In the genomic region with DNA sequence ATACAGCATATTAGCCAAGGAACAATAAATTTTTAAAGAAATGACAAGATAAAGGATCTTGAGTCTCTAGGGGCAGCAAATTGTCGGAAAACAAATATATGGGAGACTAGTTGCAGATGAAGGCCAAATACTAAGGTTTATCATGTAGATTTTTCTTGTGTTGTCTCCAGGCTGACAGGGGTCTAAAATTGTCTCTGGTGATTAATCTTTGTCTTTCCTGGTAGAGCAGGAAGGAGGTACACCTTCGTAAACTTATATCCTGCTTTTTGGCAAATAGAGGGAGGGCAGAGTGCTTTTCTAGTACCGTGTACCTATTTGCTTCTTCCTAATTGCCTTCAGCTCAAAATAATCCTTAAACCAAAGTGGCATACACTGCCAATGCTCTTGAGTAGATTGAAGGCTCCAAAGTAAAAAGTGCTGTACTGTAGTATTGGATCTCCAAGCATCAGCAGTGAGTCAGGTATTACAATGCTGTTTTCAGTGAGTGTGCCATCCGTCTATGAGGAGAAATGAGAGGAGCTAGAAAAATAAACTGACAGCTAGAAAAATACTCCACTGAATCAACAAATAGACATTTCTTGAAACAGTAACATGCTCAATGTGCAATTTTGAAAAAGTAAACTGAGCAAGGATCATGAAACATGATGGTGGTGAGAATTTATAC, we compare ENCODE assay signal across 14 cellular contexts. TPM values are rescaled to one million over a fixed set of nuclear protein-coding genes. Genes with fewer than 3 reads are reported as not detected.
DNase-seq lines count a peak whose midpoint lies in the region; ATAC-seq and TF ChIP-seq lines count a peak whose summit lies in the region.
"Had no signal": no experiment of that assay in that cellular context is flagged by ENCODE, and none has a peak within 500 bp of the region (broad histone marks: within the 10 kb centered on the region; RNA-seq: fewer than 3 reads in every experiment).

No MANE protein-coding gene starts in this region.

- H3K27ac ChIP-seq in DND-41 (ENCODE audit: low read length) = no peak overlapping the region
- H3K27ac ChIP-seq in HUES64 (ENCODE audit: low read depth, low read length) = peak overlapping the region; percentile 71; the same call in 1 of the 2 replicates

- no peaks in the 10 kb centered on the region for H3K9me3 Mint-ChIP-seq in brain
- no peaks in the 10 kb centered on the region for H3K9me3 Mint-ChIP-seq in mesothelial cell of epicardium
- H3K9me3 Mint-ChIP-seq: naive thymus-derived CD8-positive, alpha-beta T cell had no signal

- H3K27ac Mint-ChIP-seq in brain (peak overlapping the region in 3 of 5 experiments; percentile 97 to 98 (median 98)), mesothelial cell of epicardium (peak overlapping the region; percentile 94)

- H4K20me1 ChIP-seq in DND-41 (ENCODE audit: insufficient read depth, low read length) = no peaks in the 10 kb centered on the region

- H3K4me1 Mint-ChIP-seq in brain = peaks cover 16% of the 10 kb centered on the region
- H3K4me1 Mint-ChIP-seq in mesothelial cell of epicardium = peaks cover 44% of the 10 kb centered on the region

- WGBS in HUES64 = 95% methylated on average over 4 of the region's 4 CpGs

- H2AFZ ChIP-seq in DND-41 (ENCODE audit: low read depth, low read length) = peak overlapping the region; percentile 97; the same call in 1 of the 2 replicates

- H3K79me2 ChIP-seq in DND-41 (ENCODE audit: insufficient read depth, low read length) = peaks cover 21% of the 10 kb centered on the region

- H3K4me1 ChIP-seq in DND-41 (ENCODE audit: insufficient read depth, low read length) (peaks cover 29% of the 10 kb centered on the region), HUES64 (ENCODE audit: insufficient read depth, low read length) (peaks cover 37% of the 10 kb centered on the region)

- H3K27me3 ChIP-seq in DND-41 (ENCODE audit: insufficient read depth, low read length, poor library complexity) (no peaks in the 10 kb centered on the region), HUES64 (ENCODE audit: insufficient read depth, low read length) (no peaks in the 10 kb centered on the region)
- H3K27me3 ChIP-seq: ascending aorta had no signal

- H3K9ac ChIP-seq in DND-41 (ENCODE audit: low read depth, low read length) (no peak overlapping the region), HUES64 (ENCODE audit: low read depth, low read length) (no peak overlapping the region)

- H3K9me3 ChIP-seq in DND-41 (ENCODE audit: insufficient read depth, low read length, severe bottlenecking) (no peaks in the 10 kb centered on the region), HUES64 (ENCODE audit: insufficient read depth, low read depth, low read length) (no peaks in the 10 kb centered on the region)
- H3K9me3 ChIP-seq: ascending aorta had no signal

- TF ChIP-seq CTCF in DND-41 (IDR thresholded peaks at IDR 0.05; ENCODE audit: borderline replicate concordance, extremely low read depth, low read length, poor library complexity, severe bottlenecking) = no peak
- TF ChIP-seq CTCF in brain (conservative IDR thresholded peaks at IDR 0.05) = no peak
- no peak for TF ChIP-seq CTCF in mesothelial cell of epicardium (IDR thresholded peaks at IDR 0.05; ENCODE audit: unreplicated experiment)

- H3K36me3 Mint-ChIP-seq in brain (no peaks in the 10 kb centered on the region), mesothelial cell of epicardium (no peaks in the 10 kb centered on the region)

- H3K4me3 ChIP-seq in DND-41 (ENCODE audit: low read depth in 1 of 2, low read length in 2 of 2) = no peak overlapping the region
- peak overlapping the region; percentile 68; the same call in 1 of the 2 replicates for H3K4me3 ChIP-seq in HUES64 (ENCODE audit: low read length)

- H3K27me3 Mint-ChIP-seq in brain = peaks cover 8% of the 10 kb centered on the region
- no peaks in the 10 kb centered on the region for H3K27me3 Mint-ChIP-seq in mesothelial cell of epicardium (ENCODE audit: low read depth)

- no peak overlapping the region for H3K4me2 ChIP-seq in DND-41 (ENCODE audit: insufficient read depth, low read length)

- H3K4me3 Mint-ChIP-seq in brain (peak overlapping the region in 2 of 5 experiments; percentile 92 to 94), mesothelial cell of epicardium (no peak overlapping the region)

- DNase-seq in DND-41 = no peak
- no peak for DNase-seq in mesothelial cell of epicardium (ENCODE audit: low spot score in 2 of 2, unreplicated experiment in 2 of 2)
- no peak for DNase-seq in cerebellar nuclear complex (lab: John Stamatoyannopoulos, UW)
- DNase-seq in middle frontal gyrus (ENCODE audit: extremely low spot score, low spot score) = no peak
- DNase-seq in KG1 (lab: John Stamatoyannopoulos, UW) = no peak
- DNase-seq: activated CD8-positive, alpha-beta memory T cell treated with anti-CD3 and anti-CD28 coated beads, Interleukin-2, amount 50 U/mL, for 4 hours; naive thymus-derived CD8-positive, alpha-beta T cell; NCI-H1417 treated with DMSO at 0.1 percent for 48 hours; stimulated activated CD4-positive, alpha-beta T cell treated with anti-CD3 and anti-CD28 coated beads, Interleukin-12 subunit alpha, Interleukin-12 subunit beta, amount 100 ng/mL, for 4 hours; T-helper 9 cell had no signal

- H3K36me3 ChIP-seq in DND-41 (ENCODE audit: insufficient read depth, low read length) (no peaks in the 10 kb centered on the region; the same call in 1 of the 2 replicates), HUES64 (ENCODE audit: insufficient read depth, low read length) (no peaks in the 10 kb centered on the region)
- H3K36me3 ChIP-seq: ascending aorta had no signal

- ATAC-seq in DND-41 (ENCODE audit: insufficient read depth, low read depth) = no peak
- no peak for ATAC-seq in GM21717 (IDR thresholded peaks at IDR 0.05; ENCODE audit: unreplicated experiment)

RNA-seq across cellular contexts. Expression of a gene that starts 1.8 kb away (rescaled TPM):
- polyA plus RNA-seq in HUES64 (2013, experiment 1 of 2) = 1.4 TPM
- 2.8 TPM for polyA plus RNA-seq in HUES64 (2013, experiment 2 of 2)
- 2.7 TPM for polyA plus RNA-seq in brain (ENCODE audit: insufficient read depth, low read depth, low replicate concordance)
- 4.3 to 5.0 TPM (median 4.7 TPM) in 3 replicates for total RNA-seq in mesothelial cell of epicardium

RNA-seq across cellular contexts. Expression of a gene that starts 1.8 kb away (rescaled TPM):
- 16.5 TPM for polyA plus RNA-seq in HUES64 (2013, experiment 1 of 2)
- 18.5 TPM for polyA plus RNA-seq in HUES64 (2013, experiment 2 of 2)
- 24.0 TPM for polyA plus RNA-seq in brain (ENCODE audit: insufficient read depth, low read depth, low replicate concordance)
- 65.7 to 71.1 TPM (median 69.6 TPM) in 3 replicates for total RNA-seq in mesothelial cell of epicardium
